7 cellular contexts compared by ENCODE assay signal in the genomic region with DNA sequence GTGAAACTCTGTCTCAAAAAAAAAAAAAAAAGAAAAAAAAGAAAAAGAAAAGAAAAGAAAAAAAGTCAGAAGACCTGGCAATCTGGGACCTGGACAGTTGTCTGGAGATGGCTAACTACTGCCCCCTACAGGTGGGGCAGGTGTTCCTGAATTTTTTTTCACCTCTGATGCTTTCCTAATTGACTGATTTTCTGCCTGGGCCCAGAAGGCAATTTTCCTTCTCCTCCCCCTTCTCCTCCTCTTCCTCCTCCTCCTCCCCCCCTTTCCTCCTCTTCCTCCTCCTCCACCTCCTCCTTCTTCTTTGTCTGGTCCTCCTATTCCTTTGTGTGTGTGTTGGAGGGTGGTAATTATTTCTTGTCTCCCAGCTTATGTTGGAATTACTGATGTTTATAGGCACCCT. TPM values are rescaled to one million over a fixed set of nuclear protein-coding genes. Genes with fewer than 3 reads are reported as not detected.
DNase-seq lines count a peak whose midpoint lies in the region; ATAC-seq and TF ChIP-seq lines count a peak whose summit lies in the region.

No MANE protein-coding gene starts in this region.

- intact Hi-C loops in posterior vena cava (cut with DNase I): no loop called here

- H3K4me1 Mint-ChIP-seq in HFFc6 (ENCODE audit: low read depth): no peaks in the 10 kb centered on the region

- no peak overlapping the region for H3K27ac Mint-ChIP-seq in HFFc6

- H3K9ac ChIP-seq in DND-41 (ENCODE audit: low read depth, low read length): no peak overlapping the region

- no peaks in the 10 kb centered on the region for H3K27me3 ChIP-seq in DND-41 (ENCODE audit: insufficient read depth, low read length, poor library complexity)

- H3K4me3 ChIP-seq in DND-41 (ENCODE audit: low read depth in 1 of 2, low read length in 2 of 2): no peak overlapping the region

- peak; percentile 69 for DNase-seq in DND-41
- DNase-seq in HFFc6: no peak
- peak; percentile 32 for DNase-seq in SKM-1 treated with dmso at 0.1 percent for 144 hours (lab: John Stamatoyannopoulos, UW; ENCODE audit: unreplicated experiment)
- DNase-seq in kidney tubule cell (ENCODE audit: low spot score): peak; percentile 32
- DNase-seq in posterior vena cava (ENCODE audit: low spot score): no peak
- no peak for DNase-seq in pons (ENCODE audit: low spot score)
- no peak for DNase-seq in nucleus accumbens (lab: John Stamatoyannopoulos, UW)

- no peak overlapping the region for H3K4me2 ChIP-seq in DND-41 (ENCODE audit: insufficient read depth, low read length)

- no peak overlapping the region for H2AFZ ChIP-seq in DND-41 (ENCODE audit: low read depth, low read length)

- peak; percentile 75 for TF ChIP-seq CTCF in DND-41 (IDR thresholded peaks at IDR 0.05; ENCODE audit: borderline replicate concordance, extremely low read depth, low read length, poor library complexity, severe bottlenecking)
- peak; percentile 80 for TF ChIP-seq CTCF in HFFc6 (IDR thresholded peaks at IDR 0.05)

- H3K9me3 Mint-ChIP-seq in HFFc6: no peaks in the 10 kb centered on the region

- H3K9me3 ChIP-seq in DND-41 (ENCODE audit: insufficient read depth, low read length, severe bottlenecking): no peaks in the 10 kb centered on the region

- ATAC-seq in DND-41 (ENCODE audit: insufficient read depth, low read depth): peak; percentile 53; the same call in 2 of the 3 replicates

- no peaks in the 10 kb centered on the region for H3K36me3 ChIP-seq in DND-41 (ENCODE audit: insufficient read depth, low read length)

- H3K4me3 Mint-ChIP-seq in HFFc6: no peak overlapping the region

- no peaks in the 10 kb centered on the region for H3K36me3 Mint-ChIP-seq in HFFc6 (ENCODE audit: low read depth)

- H4K20me1 ChIP-seq in DND-41 (ENCODE audit: insufficient read depth, low read length): no peaks in the 10 kb centered on the region

- H3K4me1 ChIP-seq in DND-41 (ENCODE audit: insufficient read depth, low read length): no peaks in the 10 kb centered on the region; the same call in 1 of the 2 replicates

- H3K27me3 Mint-ChIP-seq in HFFc6 (ENCODE audit: insufficient read depth): peaks cover 6% of the 10 kb centered on the region

- no peaks in the 10 kb centered on the region for H3K79me2 ChIP-seq in DND-41 (ENCODE audit: insufficient read depth, low read length)

- H3K27ac ChIP-seq in DND-41 (ENCODE audit: low read length): no peak overlapping the region

RNA-seq across cellular contexts. Expression of a gene that starts 26.7 kb away (rescaled TPM):
- total RNA-seq in HFFc6 (2021; fragmentation: NEBNext Ultra II Directional; extraction: Animal tissue kit (Norgen Biotek cat#: 25700)): 1 to 10 TPM; 4.5 to 5.7 (median 4.7) TPM
- 1 to 10 TPM in 1 of 2 donors, under 1 TPM in 1; 0.38 to 1.1 TPM for total RNA-seq in posterior vena cava

Comparison
In these comparisons a context has a peak if more than half of its experiments do, and no peak if none do; other contexts are left out.
1. DNase-seq: peak in DND-41 (single experiment), SKM-1 treated with dmso at 0.1 percent for 144 hours (single experiment) and kidney tubule cell (single experiment); none in HFFc6 (single experiment), posterior vena cava (single experiment), pons (single experiment) and nucleus accumbens (0 of 56).